15 cellular contexts compared by ENCODE assay signal in the genomic region with DNA sequence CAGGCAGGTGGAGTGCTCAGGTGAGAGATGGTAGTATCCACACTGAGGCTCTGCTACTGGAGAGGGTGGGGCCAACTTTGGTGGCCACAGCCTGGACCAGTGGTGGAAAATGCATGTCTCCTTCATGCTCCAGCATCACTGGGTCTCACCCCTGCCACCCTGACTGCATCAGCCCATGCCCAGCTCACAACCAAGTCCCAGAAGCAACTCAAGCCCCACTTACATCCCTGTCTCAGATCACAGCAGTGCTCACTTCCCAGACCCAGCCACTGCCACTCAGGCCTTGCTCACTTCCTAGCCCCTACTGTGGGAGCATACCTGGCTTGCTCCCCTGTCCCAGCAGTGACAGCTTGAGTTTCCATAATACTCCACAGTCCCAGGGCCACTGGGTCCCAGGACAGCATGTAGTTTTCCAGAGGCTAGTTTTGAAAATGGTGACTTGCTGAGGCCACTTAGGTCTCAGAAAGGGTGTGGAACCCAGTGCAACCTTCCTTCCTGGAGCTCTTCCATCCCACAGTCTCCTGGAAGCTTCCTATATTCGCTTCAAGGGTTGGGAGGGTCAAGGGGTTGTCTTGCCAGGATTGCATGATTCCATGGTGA.
"Had no signal": no experiment of that assay in that cellular context is flagged by ENCODE, and none has a peak within 500 bp of the region (broad histone marks: within the 10 kb centered on the region; RNA-seq: fewer than 3 reads in every experiment).

No MANE protein-coding gene starts in this region.

- H3K4me2 ChIP-seq: hepatocyte had no signal

- DNase-seq: erythroblast; foreskin keratinocyte; left colon; left ventricle myocardium superior; naive B cell; ovary; right cardiac atrium; small intestine; stimulated activated CD4-positive, alpha-beta T cell treated with anti-CD3 and anti-CD28 coated beads, Interleukin-2, amount 100 ng/mL, for 48 hours; stimulated activated naive CD4-positive, alpha-beta T cell treated with Interleukin-2 at 50 U/mL for 16 hours had no signal

- H3K79me2 ChIP-seq: hepatocyte had no signal

- H3K4me3 ChIP-seq: hepatocyte, lung, ovary had no signal

- H3K9me3 ChIP-seq: ovary had no signal

- H3K27ac ChIP-seq: foreskin keratinocyte, hepatocyte, ovary had no signal

- ATAC-seq: foreskin keratinocyte, left colon, left ventricle myocardium superior had no signal

- H3K36me3 ChIP-seq: ovary had no signal

- H3K4me1 Mint-ChIP-seq: nephron had no signal

- H3K4me3 Mint-ChIP-seq: dendritic cell treated with granulocyte-macrophage colony-stimulating factor and Interleukin-4, amounts not matched to agents 40 ng/mL and 50 ng/mL, for 4 days; naive B cell; nephron had no signal

- H2AFZ ChIP-seq: hepatocyte had no signal

- H3K27me3 Mint-ChIP-seq: dendritic cell treated with granulocyte-macrophage colony-stimulating factor and Interleukin-4, amounts not matched to agents 40 ng/mL and 50 ng/mL, for 4 days; naive B cell; progenitor cell of endocrine pancreas had no signal

- H3K27me3 ChIP-seq: foreskin keratinocyte, hepatocyte, ovary had no signal

- H3K4me1 ChIP-seq: foreskin keratinocyte had no signal

- H3K27ac Mint-ChIP-seq: dendritic cell treated with granulocyte-macrophage colony-stimulating factor and Interleukin-4, amounts not matched to agents 40 ng/mL and 50 ng/mL, for 4 days; naive B cell; nephron; progenitor cell of endocrine pancreas had no signal
